ENCODE assay signal across 16 cellular contexts in the genomic region with DNA sequence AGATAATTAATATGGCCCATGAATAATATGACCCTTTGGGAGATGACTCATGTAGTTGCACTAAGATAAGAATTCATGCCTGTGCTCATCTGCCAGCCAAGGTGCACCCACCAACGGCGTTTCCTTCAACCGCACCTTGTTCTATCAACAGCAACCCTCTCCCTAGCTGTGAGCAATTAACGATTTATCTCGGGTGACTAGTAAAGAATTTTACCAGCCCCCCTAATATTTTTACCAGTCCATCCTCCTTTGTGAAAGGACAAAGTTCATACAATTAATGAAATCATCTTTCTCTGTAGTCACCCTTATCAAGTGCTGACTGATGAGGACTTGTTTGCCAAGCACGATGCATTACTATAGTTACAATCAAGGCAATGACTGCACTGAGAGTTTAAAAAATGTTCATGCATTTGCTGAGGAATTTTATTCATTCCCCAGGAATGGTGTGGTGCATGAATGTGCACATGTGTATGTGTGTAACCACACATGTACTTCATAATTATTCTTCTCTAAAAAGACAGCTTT.
"Had no signal": no experiment of that assay in that cellular context is flagged by ENCODE, and none has a peak within 500 bp of the region (broad histone marks: within the 10 kb centered on the region; RNA-seq: fewer than 3 reads in every experiment).

No MANE protein-coding gene starts in this region.

- H3K36me3 Mint-ChIP-seq: naive B cell, neural progenitor cell had no signal

- DNase-seq: activated CD4-positive, alpha-beta T cell treated with anti-CD3 and anti-CD28 coated beads, Interleukin-2, amount 50 U/mL, for 48 hours; activated naive CD4-positive, alpha-beta T cell treated with Interleukin-2 at 50 U/mL for 16 hours; anterior cingulate cortex; dorsolateral prefrontal cortex; erythroblast; lower lobe of right lung; naive B cell; ovary; stimulated activated CD4-positive, alpha-beta T cell treated with anti-CD3 and anti-CD28 coated beads, Interleukin-4, amount 100 ng/mL, for 24 hours; stimulated activated naive CD4-positive, alpha-beta T cell; upper lobe of left lung; WERI-Rb-1 had no signal

- H3K27ac Mint-ChIP-seq: activated T-helper 17 cell treated with anti-CD3 and anti-CD28 coated beads, Interleukin-2, amount 50 U/mL, for 72 hours; naive B cell; neural progenitor cell; T-helper 1 cell treated with Interleukin-12 subunit alpha and Interleukin-12 subunit beta and Interleukin-4 antibody, amounts not matched to agents 30 μg/mL and 1 μg/mL, for 36 hours had no signal

- H3K4me3 Mint-ChIP-seq: activated T-helper 17 cell treated with anti-CD3 and anti-CD28 coated beads, Interleukin-2, amount 50 U/mL, for 72 hours; naive B cell; neural progenitor cell; T-helper 1 cell treated with Interleukin-12 subunit alpha and Interleukin-12 subunit beta and Interleukin-4 antibody, amounts not matched to agents 30 μg/mL and 1 μg/mL, for 36 hours had no signal

- ATAC-seq: activated T-helper 17 cell treated with anti-CD3 and anti-CD28 coated beads, Interleukin-2, amount 50 U/mL, for 72 hours; lower lobe of right lung had no signal

- H3K27ac ChIP-seq: dorsolateral prefrontal cortex, lower lobe of right lung, neural progenitor cell, ovary, skin epidermis, upper lobe of left lung, WERI-Rb-1 had no signal

- H3K9ac ChIP-seq: neural progenitor cell had no signal

- H3K4me2 ChIP-seq: neural progenitor cell had no signal

- H3K27me3 ChIP-seq: ovary, upper lobe of left lung had no signal

- H2AFZ ChIP-seq: neural progenitor cell had no signal

- H3K36me3 ChIP-seq: lower lobe of right lung, neural progenitor cell, ovary, upper lobe of left lung, WERI-Rb-1 had no signal

- H3K4me1 ChIP-seq: lower lobe of right lung, neural progenitor cell, upper lobe of left lung had no signal

- H3K4me3 ChIP-seq: dorsolateral prefrontal cortex, lower lobe of right lung, neural progenitor cell, ovary, skin epidermis, upper lobe of left lung had no signal

- H3K9me3 ChIP-seq: lower lobe of right lung, ovary had no signal

- H3K4me1 Mint-ChIP-seq: activated T-helper 17 cell treated with anti-CD3 and anti-CD28 coated beads, Interleukin-2, amount 50 U/mL, for 72 hours; naive B cell had no signal
